Comparison of ENCODE assay signal across 1 cellular context in the genomic region with DNA sequence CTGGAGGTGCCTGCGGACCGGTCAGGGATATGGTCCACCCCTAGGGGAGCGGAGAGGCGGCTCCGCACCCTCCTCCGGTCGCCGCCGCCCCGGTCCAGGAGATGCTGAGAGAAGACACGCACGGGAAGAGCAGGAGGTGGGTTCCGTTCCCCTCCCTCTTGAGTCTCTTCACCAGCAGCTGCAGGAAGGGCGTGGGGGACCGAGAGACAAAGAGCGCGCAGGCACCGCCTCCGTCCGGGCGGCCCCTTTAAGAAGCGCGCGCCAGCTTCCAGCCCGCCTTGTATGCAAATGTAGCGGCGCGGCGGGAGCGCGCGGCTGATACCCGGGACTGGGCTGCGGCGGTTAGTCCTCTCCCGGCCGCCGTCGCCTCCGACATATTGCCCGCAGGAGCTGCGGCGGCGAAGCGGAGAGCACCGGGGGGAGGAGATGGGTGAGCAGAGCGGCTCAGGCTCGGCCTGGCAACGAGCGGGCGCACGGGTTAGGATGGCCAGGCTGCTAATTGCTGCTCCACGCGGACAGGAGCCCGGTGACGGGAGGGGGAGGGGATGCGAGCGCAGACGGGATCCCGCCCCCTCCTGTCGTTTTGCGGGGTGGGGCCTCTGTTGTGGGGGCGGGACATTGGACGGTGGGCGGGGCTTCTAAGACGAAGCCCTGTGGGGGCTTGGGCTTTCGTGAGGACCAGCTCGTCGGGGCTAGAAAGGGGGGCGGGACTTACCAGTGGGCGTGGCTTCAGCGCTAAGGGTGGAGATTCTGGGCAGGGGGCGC.
TF ChIP-seq lines count a peak whose summit lies in the region.

A gene (plus strand): TSS at position 318 of the 765 bp plus-strand sequence. CDS start 109 bp downstream, at position 427.

TF ChIP-seq in HepG2, 621 proteins besides CTCF, POLR2A, EP300 and RAD21 (continued from another document and continues in another):
- TF ChIP-seq, protein P1, sequence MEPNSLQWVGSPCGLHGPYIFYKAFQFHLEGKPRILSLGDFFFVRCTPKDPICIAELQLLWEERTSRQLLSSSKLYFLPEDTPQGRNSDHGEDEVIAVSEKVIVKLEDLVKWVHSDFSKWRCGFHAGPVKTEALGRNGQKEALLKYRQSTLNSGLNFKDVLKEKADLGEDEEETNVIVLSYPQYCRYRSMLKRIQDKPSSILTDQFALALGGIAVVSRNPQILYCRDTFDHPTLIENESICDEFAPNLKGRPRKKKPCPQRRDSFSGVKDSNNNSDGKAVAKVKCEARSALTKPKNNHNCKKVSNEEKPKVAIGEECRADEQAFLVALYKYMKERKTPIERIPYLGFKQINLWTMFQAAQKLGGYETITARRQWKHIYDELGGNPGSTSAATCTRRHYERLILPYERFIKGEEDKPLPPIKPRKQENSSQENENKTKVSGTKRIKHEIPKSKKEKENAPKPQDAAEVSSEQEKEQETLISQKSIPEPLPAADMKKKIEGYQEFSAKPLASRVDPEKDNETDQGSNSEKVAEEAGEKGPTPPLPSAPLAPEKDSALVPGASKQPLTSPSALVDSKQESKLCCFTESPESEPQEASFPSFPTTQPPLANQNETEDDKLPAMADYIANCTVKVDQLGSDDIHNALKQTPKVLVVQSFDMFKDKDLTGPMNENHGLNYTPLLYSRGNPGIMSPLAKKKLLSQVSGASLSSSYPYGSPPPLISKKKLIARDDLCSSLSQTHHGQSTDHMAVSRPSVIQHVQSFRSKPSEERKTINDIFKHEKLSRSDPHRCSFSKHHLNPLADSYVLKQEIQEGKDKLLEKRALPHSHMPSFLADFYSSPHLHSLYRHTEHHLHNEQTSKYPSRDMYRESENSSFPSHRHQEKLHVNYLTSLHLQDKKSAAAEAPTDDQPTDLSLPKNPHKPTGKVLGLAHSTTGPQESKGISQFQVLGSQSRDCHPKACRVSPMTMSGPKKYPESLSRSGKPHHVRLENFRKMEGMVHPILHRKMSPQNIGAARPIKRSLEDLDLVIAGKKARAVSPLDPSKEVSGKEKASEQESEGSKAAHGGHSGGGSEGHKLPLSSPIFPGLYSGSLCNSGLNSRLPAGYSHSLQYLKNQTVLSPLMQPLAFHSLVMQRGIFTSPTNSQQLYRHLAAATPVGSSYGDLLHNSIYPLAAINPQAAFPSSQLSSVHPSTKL (CRISPR knock-in tag; IDR thresholded peaks at IDR 0.05), result peak; percentile 25; the same call in 1 of the 2 replicates
- TF ChIP-seq ZBTB20 (CRISPR knock-in tag; IDR thresholded peaks at IDR 0.05; ENCODE audit: borderline replicate concordance, low read depth) (no peak), ZNF564 (CRISPR knock-in tag; IDR thresholded peaks at IDR 0.05) (no peak), ZMYM4 (CRISPR knock-in tag; IDR thresholded peaks at IDR 0.05) (peak; percentile 78), ZNF180 (CRISPR knock-in tag; IDR thresholded peaks at IDR 0.05; ENCODE audit: borderline replicate concordance, low read depth) (no peak), SP2 (CRISPR knock-in tag; IDR thresholded peaks at IDR 0.05) (peak; percentile 37; the same call in 1 of the 2 replicates), ZNF207 (IDR thresholded peaks at IDR 0.05; ENCODE audit: borderline replicate concordance) (no peak), ZNF501 (CRISPR knock-in tag; IDR thresholded peaks at IDR 0.05) (peak; percentile 66; the same call in 1 of the 2 replicates), KDM1A (CRISPR knock-in tag; IDR thresholded peaks at IDR 0.05) (no peak), ZNF260 (CRISPR knock-in tag; IDR thresholded peaks at IDR 0.05; ENCODE audit: borderline replicate concordance, low read depth) (no peak), EHMT2 (IDR thresholded peaks at IDR 0.05; ENCODE audit: borderline replicate concordance, low read depth, low read length) (no peak), RXRA (CRISPR knock-in tag; IDR thresholded peaks at IDR 0.05) (0 out of 2 replicates have a peak, but pooled peaks have one; percentile 38), BRCA1 (CRISPR knock-in tag; IDR thresholded peaks at IDR 0.05) (no peak), NFATC3 (CRISPR knock-in tag; IDR thresholded peaks at IDR 0.05) (no peak; the same call in 1 of the 2 replicates), CEBPB (IDR thresholded peaks at IDR 0.05; ENCODE audit: borderline replicate concordance, low read depth, low read length) (no peak), PRPF4 (IDR thresholded peaks at IDR 0.05; ENCODE audit: low read depth, low read length, poor library complexity, severe bottlenecking) (no peak), ARID2 (CRISPR knock-in tag; IDR thresholded peaks at IDR 0.05; ENCODE audit: borderline replicate concordance) (no peak; the same call in 1 of the 2 replicates), ZNF326 (CRISPR knock-in tag; IDR thresholded peaks at IDR 0.05; ENCODE audit: borderline replicate concordance) (no peak), ZBTB21 (CRISPR knock-in tag; IDR thresholded peaks at IDR 0.05) (no peak), SOX5 (CRISPR knock-in tag; IDR thresholded peaks at IDR 0.05; ENCODE audit: borderline replicate concordance) (peak; percentile 55; the same call in 1 of the 2 replicates), ZNF614 (CRISPR knock-in tag; IDR thresholded peaks at IDR 0.05; ENCODE audit: borderline replicate concordance) (no peak), FOXO1 (CRISPR knock-in tag; IDR thresholded peaks at IDR 0.05) (no peak), HNRNPLL (IDR thresholded peaks at IDR 0.05; ENCODE audit: low read depth, low read length, poor library complexity, severe bottlenecking) (peak; percentile 77), ZNF263 (CRISPR knock-in tag; IDR thresholded peaks at IDR 0.05) (no peak), ZNF432 (CRISPR knock-in tag; IDR thresholded peaks at IDR 0.05; ENCODE audit: borderline replicate concordance) (no peak), BCL6 (CRISPR knock-in tag; IDR thresholded peaks at IDR 0.05) (no peak), NFYC (CRISPR knock-in tag; IDR thresholded peaks at IDR 0.05) (no peak), AHR (CRISPR knock-in tag; IDR thresholded peaks at IDR 0.05) (peak; percentile 39; the same call in 1 of the 2 replicates), RNF2 (conservative IDR thresholded peaks at IDR 0.05; ENCODE audit: low read depth) (no peak), POLR2AphosphoS2 (IDR thresholded peaks at IDR 0.05; ENCODE audit: low read depth, low read length) (no peak; the same call in 1 of the 2 replicates), MEIS1 (CRISPR knock-in tag; IDR thresholded peaks at IDR 0.05; ENCODE audit: borderline replicate concordance) (0 out of 2 replicates have a peak, but pooled peaks have one; percentile 37), ISL2 (CRISPR knock-in tag; IDR thresholded peaks at IDR 0.05) (peak; percentile 54; the same call in 1 of the 2 replicates), NRL (CRISPR knock-in tag; IDR thresholded peaks at IDR 0.05; ENCODE audit: borderline replicate concordance) (0 out of 2 replicates have a peak, but pooled peaks have one; percentile 12), ZNF382 (CRISPR knock-in tag; IDR thresholded peaks at IDR 0.05; ENCODE audit: borderline replicate concordance) (no peak), ARNT (IDR thresholded peaks at IDR 0.05) (no peak), ZNF335 (CRISPR knock-in tag; IDR thresholded peaks at IDR 0.05) (no peak), RARG (CRISPR knock-in tag; IDR thresholded peaks at IDR 0.05; ENCODE audit: low read depth) (0 out of 2 replicates have a peak, but pooled peaks have one; percentile 52), IKZF1 (IDR thresholded peaks at IDR 0.05) (no peak), TSC22D2 (CRISPR knock-in tag; IDR thresholded peaks at IDR 0.05; ENCODE audit: borderline replicate concordance) (no peak), ZNF883 (CRISPR knock-in tag; IDR thresholded peaks at IDR 0.05; ENCODE audit: not compliant biosample characterization) (peak; percentile 58), TAF15 (IDR thresholded peaks at IDR 0.05; ENCODE audit: low read depth, low read length, poor library complexity, severe bottlenecking) (peak; percentile 76), CBX2 (IDR thresholded peaks at IDR 0.05; ENCODE audit: low read depth, low read length) (no peak), CBX2 (CRISPR knock-in tag; IDR thresholded peaks at IDR 0.05; ENCODE audit: low read depth) (no peak), KAT8 (CRISPR knock-in tag; IDR thresholded peaks at IDR 0.05) (peak; percentile 55; the same call in 1 of the 2 replicates)
- TF ChIP-seq, protein P2, sequence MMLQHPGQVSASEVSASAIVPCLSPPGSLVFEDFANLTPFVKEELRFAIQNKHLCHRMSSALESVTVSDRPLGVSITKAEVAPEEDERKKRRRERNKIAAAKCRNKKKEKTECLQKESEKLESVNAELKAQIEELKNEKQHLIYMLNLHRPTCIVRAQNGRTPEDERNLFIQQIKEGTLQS (CRISPR knock-in tag; IDR thresholded peaks at IDR 0.05), result no peak
- TF ChIP-seq, protein P3, sequence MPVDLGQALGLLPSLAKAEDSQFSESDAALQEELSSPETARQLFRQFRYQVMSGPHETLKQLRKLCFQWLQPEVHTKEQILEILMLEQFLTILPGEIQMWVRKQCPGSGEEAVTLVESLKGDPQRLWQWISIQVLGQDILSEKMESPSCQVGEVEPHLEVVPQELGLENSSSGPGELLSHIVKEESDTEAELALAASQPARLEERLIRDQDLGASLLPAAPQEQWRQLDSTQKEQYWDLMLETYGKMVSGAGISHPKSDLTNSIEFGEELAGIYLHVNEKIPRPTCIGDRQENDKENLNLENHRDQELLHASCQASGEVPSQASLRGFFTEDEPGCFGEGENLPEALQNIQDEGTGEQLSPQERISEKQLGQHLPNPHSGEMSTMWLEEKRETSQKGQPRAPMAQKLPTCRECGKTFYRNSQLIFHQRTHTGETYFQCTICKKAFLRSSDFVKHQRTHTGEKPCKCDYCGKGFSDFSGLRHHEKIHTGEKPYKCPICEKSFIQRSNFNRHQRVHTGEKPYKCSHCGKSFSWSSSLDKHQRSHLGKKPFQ (CRISPR knock-in tag; IDR thresholded peaks at IDR 0.05; ENCODE audit: insufficient replicate concordance), result peak; percentile 61
- TF ChIP-seq, protein P4, sequence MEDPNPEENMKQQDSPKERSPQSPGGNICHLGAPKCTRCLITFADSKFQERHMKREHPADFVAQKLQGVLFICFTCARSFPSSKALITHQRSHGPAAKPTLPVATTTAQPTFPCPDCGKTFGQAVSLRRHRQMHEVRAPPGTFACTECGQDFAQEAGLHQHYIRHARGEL (CRISPR knock-in tag; IDR thresholded peaks at IDR 0.05), result no peak
- TF ChIP-seq, protein P5, sequence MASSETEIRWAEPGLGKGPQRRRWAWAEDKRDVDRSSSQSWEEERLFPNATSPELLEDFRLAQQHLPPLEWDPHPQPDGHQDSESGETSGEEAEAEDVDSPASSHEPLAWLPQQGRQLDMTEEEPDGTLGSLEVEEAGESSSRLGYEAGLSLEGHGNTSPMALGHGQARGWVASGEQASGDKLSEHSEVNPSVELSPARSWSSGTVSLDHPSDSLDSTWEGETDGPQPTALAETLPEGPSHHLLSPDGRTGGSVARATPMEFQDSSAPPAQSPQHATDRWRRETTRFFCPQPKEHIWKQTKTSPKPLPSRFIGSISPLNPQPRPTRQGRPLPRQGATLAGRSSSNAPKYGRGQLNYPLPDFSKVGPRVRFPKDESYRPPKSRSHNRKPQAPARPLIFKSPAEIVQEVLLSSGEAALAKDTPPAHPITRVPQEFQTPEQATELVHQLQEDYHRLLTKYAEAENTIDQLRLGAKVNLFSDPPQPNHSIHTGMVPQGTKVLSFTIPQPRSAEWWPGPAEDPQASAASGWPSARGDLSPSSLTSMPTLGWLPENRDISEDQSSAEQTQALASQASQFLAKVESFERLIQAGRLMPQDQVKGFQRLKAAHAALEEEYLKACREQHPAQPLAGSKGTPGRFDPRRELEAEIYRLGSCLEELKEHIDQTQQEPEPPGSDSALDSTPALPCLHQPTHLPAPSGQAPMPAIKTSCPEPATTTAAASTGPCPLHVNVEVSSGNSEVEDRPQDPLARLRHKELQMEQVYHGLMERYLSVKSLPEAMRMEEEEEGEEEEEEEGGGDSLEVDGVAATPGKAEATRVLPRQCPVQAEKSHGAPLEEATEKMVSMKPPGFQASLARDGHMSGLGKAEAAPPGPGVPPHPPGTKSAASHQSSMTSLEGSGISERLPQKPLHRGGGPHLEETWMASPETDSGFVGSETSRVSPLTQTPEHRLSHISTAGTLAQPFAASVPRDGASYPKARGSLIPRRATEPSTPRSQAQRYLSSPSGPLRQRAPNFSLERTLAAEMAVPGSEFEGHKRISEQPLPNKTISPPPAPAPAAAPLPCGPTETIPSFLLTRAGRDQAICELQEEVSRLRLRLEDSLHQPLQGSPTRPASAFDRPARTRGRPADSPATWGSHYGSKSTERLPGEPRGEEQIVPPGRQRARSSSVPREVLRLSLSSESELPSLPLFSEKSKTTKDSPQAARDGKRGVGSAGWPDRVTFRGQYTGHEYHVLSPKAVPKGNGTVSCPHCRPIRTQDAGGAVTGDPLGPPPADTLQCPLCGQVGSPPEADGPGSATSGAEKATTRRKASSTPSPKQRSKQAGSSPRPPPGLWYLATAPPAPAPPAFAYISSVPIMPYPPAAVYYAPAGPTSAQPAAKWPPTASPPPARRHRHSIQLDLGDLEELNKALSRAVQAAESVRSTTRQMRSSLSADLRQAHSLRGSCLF (CRISPR knock-in tag; IDR thresholded peaks at IDR 0.05; ENCODE audit: borderline replicate concordance), result no peak
- TF ChIP-seq, protein P6, sequence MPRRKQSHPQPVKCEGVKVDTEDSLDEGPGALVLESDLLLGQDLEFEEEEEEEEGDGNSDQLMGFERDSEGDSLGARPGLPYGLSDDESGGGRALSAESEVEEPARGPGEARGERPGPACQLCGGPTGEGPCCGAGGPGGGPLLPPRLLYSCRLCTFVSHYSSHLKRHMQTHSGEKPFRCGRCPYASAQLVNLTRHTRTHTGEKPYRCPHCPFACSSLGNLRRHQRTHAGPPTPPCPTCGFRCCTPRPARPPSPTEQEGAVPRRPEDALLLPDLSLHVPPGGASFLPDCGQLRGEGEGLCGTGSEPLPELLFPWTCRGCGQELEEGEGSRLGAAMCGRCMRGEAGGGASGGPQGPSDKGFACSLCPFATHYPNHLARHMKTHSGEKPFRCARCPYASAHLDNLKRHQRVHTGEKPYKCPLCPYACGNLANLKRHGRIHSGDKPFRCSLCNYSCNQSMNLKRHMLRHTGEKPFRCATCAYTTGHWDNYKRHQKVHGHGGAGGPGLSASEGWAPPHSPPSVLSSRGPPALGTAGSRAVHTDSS (CRISPR knock-in tag; conservative IDR thresholded peaks at IDR 0.05), result no peak
- TF ChIP-seq, protein P7, sequence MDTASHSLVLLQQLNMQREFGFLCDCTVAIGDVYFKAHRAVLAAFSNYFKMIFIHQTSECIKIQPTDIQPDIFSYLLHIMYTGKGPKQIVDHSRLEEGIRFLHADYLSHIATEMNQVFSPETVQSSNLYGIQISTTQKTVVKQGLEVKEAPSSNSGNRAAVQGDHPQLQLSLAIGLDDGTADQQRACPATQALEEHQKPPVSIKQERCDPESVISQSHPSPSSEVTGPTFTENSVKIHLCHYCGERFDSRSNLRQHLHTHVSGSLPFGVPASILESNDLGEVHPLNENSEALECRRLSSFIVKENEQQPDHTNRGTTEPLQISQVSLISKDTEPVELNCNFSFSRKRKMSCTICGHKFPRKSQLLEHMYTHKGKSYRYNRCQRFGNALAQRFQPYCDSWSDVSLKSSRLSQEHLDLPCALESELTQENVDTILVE (CRISPR knock-in tag; IDR thresholded peaks at IDR 0.05), result peak; percentile 88
- TF ChIP-seq, protein P8, sequence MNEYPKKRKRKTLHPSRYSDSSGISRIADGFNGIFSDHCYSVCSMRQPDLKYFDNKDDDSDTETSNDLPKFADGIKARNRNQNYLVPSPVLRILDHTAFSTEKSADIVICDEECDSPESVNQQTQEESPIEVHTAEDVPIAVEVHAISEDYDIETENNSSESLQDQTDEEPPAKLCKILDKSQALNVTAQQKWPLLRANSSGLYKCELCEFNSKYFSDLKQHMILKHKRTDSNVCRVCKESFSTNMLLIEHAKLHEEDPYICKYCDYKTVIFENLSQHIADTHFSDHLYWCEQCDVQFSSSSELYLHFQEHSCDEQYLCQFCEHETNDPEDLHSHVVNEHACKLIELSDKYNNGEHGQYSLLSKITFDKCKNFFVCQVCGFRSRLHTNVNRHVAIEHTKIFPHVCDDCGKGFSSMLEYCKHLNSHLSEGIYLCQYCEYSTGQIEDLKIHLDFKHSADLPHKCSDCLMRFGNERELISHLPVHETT (CRISPR knock-in tag; conservative IDR thresholded peaks at IDR 0.05), result peak; percentile 78
